Comparison of ENCODE assay signal across 18 cellular contexts in the genomic region with DNA sequence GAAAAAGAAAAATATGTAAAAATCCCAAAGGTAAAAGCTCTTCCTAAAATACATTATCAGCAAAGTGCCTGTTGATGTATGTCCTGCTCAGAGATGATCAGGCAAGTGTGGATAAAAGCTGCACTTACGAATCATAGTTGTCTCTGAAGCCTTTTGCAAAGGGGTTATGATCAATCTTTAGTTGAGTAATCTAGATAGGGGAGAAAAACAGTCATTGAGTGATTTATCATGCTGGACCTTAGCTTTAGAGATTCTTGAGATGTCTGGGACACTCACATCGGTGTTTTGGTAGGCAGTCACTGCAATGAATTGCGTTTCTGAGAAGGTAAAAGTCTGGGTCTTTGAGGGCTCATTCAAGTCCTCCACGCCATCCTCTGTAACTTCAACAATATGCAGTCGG. TPM values are rescaled to one million over a fixed set of nuclear protein-coding genes. Genes with fewer than 3 reads are reported as not detected.
"Had no signal": no experiment of that assay in that cellular context is flagged by ENCODE, and none has a peak within 500 bp of the region (broad histone marks: within the 10 kb centered on the region; RNA-seq: fewer than 3 reads in every experiment).

No MANE protein-coding gene starts in this region.

- H3K27ac Mint-ChIP-seq: memory B cell, type B pancreatic cell had no signal

- H3K36me3 Mint-ChIP-seq: memory B cell, type B pancreatic cell had no signal

- H3K4me3 Mint-ChIP-seq: memory B cell, type B pancreatic cell had no signal

- DNase-seq: activated naive CD4-positive, alpha-beta T cell treated with anti-CD3 and anti-CD28 coated beads, Interleukin-2, amount 50 U/mL, for 16 hours; amygdala; body of pancreas; caudate nucleus; colonic mucosa; esophagus squamous epithelium; left ventricle myocardium superior; naive thymus-derived CD8-positive, alpha-beta T cell; posterior cingulate gyrus; stimulated activated CD4-positive, alpha-beta T cell treated with anti-CD3 and anti-CD28 coated beads, Interleukin-2, amount 100 ng/mL, for 48 hours; stimulated activated naive CD4-positive, alpha-beta T cell; T-helper 9 cell had no signal

- H3K9me3 Mint-ChIP-seq: memory B cell; naive thymus-derived CD8-positive, alpha-beta T cell had no signal

RNA-seq across cellular contexts. Expression of gene EOMES, which starts 3.7 kb away (rescaled TPM):
- total RNA-seq: endothelial cell of umbilical vein, fibroblast of villous mesenchyme, glomerular endothelial cell, hepatocyte had no signal
- polyA plus RNA-seq: endothelial cell of umbilical vein, hepatocyte had no signal
